ENCODE assay signal across 8 cellular contexts in genomic region chr22:45096256-45096907, GRCh38.
DNase-seq lines count a peak whose midpoint lies in the region; ATAC-seq, FAIRE-seq and TF ChIP-seq lines count a peak whose summit lies in the region.

No MANE protein-coding gene starts in this region.

- peak; percentile 64 to 76 for TF ChIP-seq RAD21 in A549 (conservative IDR thresholded peaks at IDR 0.05 in 1 of 2, IDR thresholded peaks at IDR 0.05 in 1 of 2)

- CTCF ChIA-PET in A549 (lab: Yijun Ruan, JAX), result interaction anchor here (0.6 to 4.5 kb wide), 24 partner anchors 12 to 458 kb away, joined by 3 to 22 read pairs (median 4); no protein-coding TSS in a partner anchor
- CTCF ChIA-PET in activated CD4-positive, alpha-beta T cell treated with anti-CD3 and anti-CD28 coated beads for 36 hours (lab: Charles Lee), result interaction anchor here (0.6 to 2.6 kb wide), 10 partner anchors 12 to 276 kb away, joined by 3 to 9 read pairs (median 4); no protein-coding TSS in a partner anchor

- H3K27me3 Mint-ChIP-seq in activated CD4-positive, alpha-beta T cell treated with anti-CD3 and anti-CD28 coated beads for 36 hours, result peaks cover 24% of the 10 kb centered on the region
- peaks cover 46 to 56% of the 10 kb centered on the region in 2 donors for H3K27me3 Mint-ChIP-seq in stimulated activated naive B cell treated with anti-CD40 and anti-IgM and Interleukin-4, amounts not matched to agents 10 μg/mL and 1 μg/mL and 100 μg/mL, for 72 hours

- ATAC-seq in A549, result peak; percentile 82 to 89
- ATAC-seq in activated CD4-positive, alpha-beta T cell treated with anti-CD3 and anti-CD28 coated beads for 36 hours, result peak; percentile 77
- peak; percentile 57 to 69 for ATAC-seq in stimulated activated naive B cell treated with anti-CD40 and anti-IgM and Interleukin-4, amounts not matched to agents 10 μg/mL and 1 μg/mL and 100 μg/mL, for 72 hours (replicated peaks)
- no peak for ATAC-seq in HG02678 (IDR thresholded peaks at IDR 0.05; ENCODE audit: unreplicated experiment)

- H3K4me3 ChIP-seq in A549, result no peak overlapping the region
- H3K4me3 ChIP-seq in dorsolateral prefrontal cortex, result no peak overlapping the region

- no peaks in the 10 kb centered on the region for H3K4me1 ChIP-seq in A549

- intact Hi-C loops in activated CD4-positive, alpha-beta T cell treated with anti-CD3 and anti-CD28 coated beads for 36 hours (cut with DNase I, micrococcal nuclease), result loop anchor here (1.0 to 5.0 kb wide), 3 partner anchors 119 to 276 kb away; no protein-coding TSS in a partner anchor
- intact Hi-C loops in dorsolateral prefrontal cortex (cut with DNase I), result loop anchor here (2.0 to 10.0 kb wide), 4 partner anchors 92 to 276 kb away; no protein-coding TSS in a partner anchor

- H3K4me3 Mint-ChIP-seq in activated CD4-positive, alpha-beta T cell treated with anti-CD3 and anti-CD28 coated beads for 36 hours, result no peak overlapping the region
- no peak overlapping the region for H3K4me3 Mint-ChIP-seq in stimulated activated naive B cell treated with anti-CD40 and anti-IgM and Interleukin-4, amounts not matched to agents 10 μg/mL and 1 μg/mL and 100 μg/mL, for 72 hours

- POLR2A ChIA-PET in A549 (lab: Yijun Ruan, JAX), result no interaction called here
- POLR2A ChIA-PET in activated CD4-positive, alpha-beta T cell treated with anti-CD3 and anti-CD28 coated beads for 36 hours (lab: Charles Lee), result interaction anchor here (1.0 kb wide), 1 partner anchor 12 kb away, joined by 4 read pairs; no protein-coding TSS in a partner anchor

- H3K9me3 Mint-ChIP-seq in activated CD4-positive, alpha-beta T cell treated with anti-CD3 and anti-CD28 coated beads for 36 hours (ENCODE audit: low read depth), result no peaks in the 10 kb centered on the region
- peaks cover 0 to 2% of the 10 kb centered on the region in 2 donors for H3K9me3 Mint-ChIP-seq in stimulated activated naive B cell treated with anti-CD40 and anti-IgM and Interleukin-4, amounts not matched to agents 10 μg/mL and 1 μg/mL and 100 μg/mL, for 72 hours

- TF ChIP-seq CTCF in A549 (IDR thresholded peaks at IDR 0.05) (peak; percentile 65), GM12874 (IDR thresholded peaks at IDR 0.05; ENCODE audit: insufficient read depth, low read depth, low read length) (peak; percentile 85), dorsolateral prefrontal cortex (IDR thresholded peaks at IDR 0.05 in 54 of 56, conservative IDR thresholded peaks at IDR 0.05 in 2 of 56; ENCODE audit: low read depth in 1 of 56, partially characterized antibody in 56 of 56) (peak; percentile 52 to 88 (median 79))

- TF ChIP-seq EP300 in A549 (IDR thresholded peaks at IDR 0.05), result no peak

- WGBS in A549 (ENCODE audit: missing lambda C conversion rate), result 10% methylated on average over 7 of the region's 7 CpGs

- H3K27ac ChIP-seq in A549 (no peak overlapping the region), dorsolateral prefrontal cortex (no peak overlapping the region)

- peaks cover 5% of the 10 kb centered on the region for H3K4me1 Mint-ChIP-seq in activated CD4-positive, alpha-beta T cell treated with anti-CD3 and anti-CD28 coated beads for 36 hours
- H3K4me1 Mint-ChIP-seq in stimulated activated naive B cell treated with anti-CD40 and anti-IgM and Interleukin-4, amounts not matched to agents 10 μg/mL and 1 μg/mL and 100 μg/mL, for 72 hours, result peaks cover 0 to 1% of the 10 kb centered on the region in 2 donors

- DNase-seq in A549 (ENCODE audit: low read depth in 1 of 2, low spot score in 1 of 2), result peak; percentile 60 to 64
- DNase-seq in NCI-H2196 (lab: John Stamatoyannopoulos, UW; ENCODE audit: unreplicated experiment), result peak; percentile 80
- DNase-seq in activated CD4-positive, alpha-beta T cell treated with anti-CD3 and anti-CD28 coated beads for 36 hours, result peak; percentile 72
- DNase-seq in dorsolateral prefrontal cortex, result peak in 9 of 10 donors; percentile 29 to 73 (median 64)
- peak; percentile 52 to 63 for DNase-seq in lung microvascular endothelial cell (ENCODE audit: low read depth in 2 of 2)
- DNase-seq in stimulated activated naive B cell treated with anti-CD40 and anti-IgM and Interleukin-4, amounts not matched to agents 10 μg/mL and 1 μg/mL and 100 μg/mL, for 72 hours, result peak; percentile 21

- FAIRE-seq in A549 (lab: Jason Lieb, UNC), result no peak

- no peaks in the 10 kb centered on the region for H3K36me3 Mint-ChIP-seq in activated CD4-positive, alpha-beta T cell treated with anti-CD3 and anti-CD28 coated beads for 36 hours (ENCODE audit: low read depth)
- H3K36me3 Mint-ChIP-seq in stimulated activated naive B cell treated with anti-CD40 and anti-IgM and Interleukin-4, amounts not matched to agents 10 μg/mL and 1 μg/mL and 100 μg/mL, for 72 hours, result peaks cover 0 to 2% of the 10 kb centered on the region in 2 donors

- H3K27me3 ChIP-seq in dorsolateral prefrontal cortex, result peaks cover 0 to 12% (median 0%) of the 10 kb centered on the region in 45 donors

- H3K9me3 ChIP-seq in A549, result no peaks in the 10 kb centered on the region

- no peak overlapping the region for H3K4me2 ChIP-seq in A549

- no peak overlapping the region for H3K27ac Mint-ChIP-seq in activated CD4-positive, alpha-beta T cell treated with anti-CD3 and anti-CD28 coated beads for 36 hours
- no peak overlapping the region for H3K27ac Mint-ChIP-seq in stimulated activated naive B cell treated with anti-CD40 and anti-IgM and Interleukin-4, amounts not matched to agents 10 μg/mL and 1 μg/mL and 100 μg/mL, for 72 hours

- TF ChIP-seq POLR2A in A549 (IDR thresholded peaks at IDR 0.05; ENCODE audit: low read length), result no peak

TF ChIP-seq in A549, 52 proteins besides CTCF, POLR2A, EP300 and RAD21:
- TF ChIP-seq USF2 (IDR thresholded peaks at IDR 0.05) (no peak), SMC3 (IDR thresholded peaks at IDR 0.05) (peak; percentile 64)

Comparison
In these comparisons a context has a peak if more than half of its experiments do, and no peak if none do; other contexts are left out.
1. DNase-seq: peak in every context shown above with its lines; median percentile 80 in NCI-H2196; 72 in activated CD4-positive, alpha-beta T cell treated with anti-CD3 and anti-CD28 coated beads for 36 hours; 64 in dorsolateral prefrontal cortex; 62 in A549; 58 in lung microvascular endothelial cell; 21 in stimulated activated naive B cell treated with anti-CD40 and anti-IgM and Interleukin-4, amounts not matched to agents 10 μg/mL and 1 μg/mL and 100 μg/mL, for 72 hours.